Comparison of ENCODE assay signal across 8 cellular contexts in the genomic region with DNA sequence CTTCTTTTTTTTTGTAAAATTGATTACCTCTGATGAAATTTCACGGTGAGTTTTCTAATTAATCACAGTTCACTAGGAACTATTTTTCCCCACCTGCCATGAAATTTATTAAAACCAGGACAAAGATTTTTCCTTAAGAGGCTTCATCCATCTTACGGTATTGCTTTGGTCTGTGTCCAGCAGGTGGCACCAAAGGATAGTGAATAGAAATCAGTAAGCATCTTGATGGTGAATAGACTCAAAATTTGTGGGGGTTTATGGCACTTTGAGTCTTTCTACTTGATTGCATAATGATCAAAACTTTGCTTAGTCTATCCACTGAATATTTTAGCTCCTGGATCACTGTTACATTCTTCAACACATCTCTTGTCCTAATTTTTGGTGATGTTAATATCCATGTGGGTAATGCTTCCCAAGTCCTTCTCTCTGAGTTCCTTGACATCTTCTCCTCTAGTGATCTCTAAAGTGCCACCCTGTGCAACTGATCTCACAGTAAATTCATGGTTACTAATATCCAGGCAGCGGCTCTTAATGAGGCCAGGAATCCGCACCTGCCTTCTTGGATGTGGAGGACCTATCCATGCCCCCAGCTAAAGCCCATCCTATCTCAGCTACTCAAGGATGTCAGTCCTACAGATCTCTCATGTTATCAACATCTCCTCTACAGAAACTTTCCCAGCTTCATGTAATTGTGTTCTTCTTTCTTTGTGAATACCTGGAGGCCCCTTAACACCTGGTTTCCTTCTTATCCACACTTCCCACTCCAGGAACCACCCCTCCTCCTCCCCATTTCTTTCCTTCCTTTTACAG.
DNase-seq lines count a peak whose midpoint lies in the region; ATAC-seq lines count a peak whose summit lies in the region.

No MANE protein-coding gene starts in this region.

- peak; percentile 67 for DNase-seq in AG08395 (ENCODE audit: low spot score)
- DNase-seq in NCI-H1694 treated with DMSO at 0.1 percent for 48 hours (lab: John Stamatoyannopoulos, UW): peak; percentile 76
- DNase-seq in T1000 (lab: John Stamatoyannopoulos, UW): peak; percentile 42
- peak; percentile 89 for DNase-seq in astrocyte of the hippocampus (ENCODE audit: low read depth, low spot score)
- DNase-seq in iPS DF 19.7 (ENCODE audit: low read depth, low spot score): peak; percentile 17
- DNase-seq in stimulated activated CD4-positive, alpha-beta T cell treated with anti-CD3 and anti-CD28 coated beads, Interleukin-12 subunit alpha, Interleukin-12 subunit beta, amount 100 ng/mL, for 24 hours (ENCODE audit: low read depth in 2 of 2): peak; percentile 8 to 46
- DNase-seq in cortex of kidney (lab: John Stamatoyannopoulos, UW): no peak

- ATAC-seq in GM19395 (IDR thresholded peaks at IDR 0.05; ENCODE audit: unreplicated experiment): peak; percentile 66
